ENCODE assay signal across 11 cellular contexts in genomic region chr2:64192570-64193192, GRCh38.
A peak's percentile ranks its signal among the peaks of the same experiment; 100 is the strongest.
DNase-seq lines count a peak whose midpoint lies in the region; ATAC-seq lines count a peak whose summit lies in the region.
"Had no signal": no experiment of that assay in that cellular context is flagged by ENCODE, and none has a peak within 500 bp of the region (broad histone marks: within the 10 kb centered on the region; RNA-seq: fewer than 3 reads in every experiment).

No MANE protein-coding gene starts in this region.

- H3K4me3 Mint-ChIP-seq in stimulated activated naive CD8-positive, alpha-beta T cell treated with anti-CD3 and anti-CD28 coated beads, Interleukin-15, Interleukin-2, amounts not matched to agents 100 ng/mL and 50 ng/mL, for 24 hours, result no peak overlapping the region
- H3K4me3 Mint-ChIP-seq: brain had no signal

- peak overlapping the region; percentile 14 for H3K27ac Mint-ChIP-seq in stimulated activated naive CD8-positive, alpha-beta T cell treated with anti-CD3 and anti-CD28 coated beads, Interleukin-15, Interleukin-2, amounts not matched to agents 100 ng/mL and 50 ng/mL, for 24 hours

- no peaks in the 10 kb centered on the region for H3K36me3 Mint-ChIP-seq in stimulated activated naive CD8-positive, alpha-beta T cell treated with anti-CD3 and anti-CD28 coated beads, Interleukin-15, Interleukin-2, amounts not matched to agents 100 ng/mL and 50 ng/mL, for 24 hours (ENCODE audit: low read depth)
- H3K36me3 Mint-ChIP-seq: brain had no signal

- ATAC-seq in HG03460 (IDR thresholded peaks at IDR 0.05; ENCODE audit: unreplicated experiment) (no peak), GM18867 (IDR thresholded peaks at IDR 0.05; ENCODE audit: unreplicated experiment) (no peak)

- H3K9me3 Mint-ChIP-seq in stimulated activated naive CD8-positive, alpha-beta T cell treated with anti-CD3 and anti-CD28 coated beads, Interleukin-15, Interleukin-2, amounts not matched to agents 100 ng/mL and 50 ng/mL, for 24 hours, result no peaks in the 10 kb centered on the region

- DNase-seq in SIG-M5 treated with dmso at 0.1 percent for 504 hours (lab: John Stamatoyannopoulos, UW; ENCODE audit: unreplicated experiment) (peak; percentile 73), SIG-M5 (lab: John Stamatoyannopoulos, UW) (no peak), SKM-1 treated with dmso at 0.1 percent for 144 hours (lab: John Stamatoyannopoulos, UW; ENCODE audit: unreplicated experiment) (peak; percentile 65), iris pigment epithelial cell (ENCODE audit: low read depth) (peak; percentile 75), AG08396 (ENCODE audit: low spot score) (no peak)
- DNase-seq: activated T-cell treated with anti-CD3 and anti-CD28 coated beads for 4 hours, NCI-H2227 treated with DMSO at 0.1 percent for 48 hours had no signal

- H3K4me1 Mint-ChIP-seq in stimulated activated naive CD8-positive, alpha-beta T cell treated with anti-CD3 and anti-CD28 coated beads, Interleukin-15, Interleukin-2, amounts not matched to agents 100 ng/mL and 50 ng/mL, for 24 hours (ENCODE audit: low read depth), result peaks cover 32% of the 10 kb centered on the region

- no peaks in the 10 kb centered on the region for H3K27me3 Mint-ChIP-seq in stimulated activated naive CD8-positive, alpha-beta T cell treated with anti-CD3 and anti-CD28 coated beads, Interleukin-15, Interleukin-2, amounts not matched to agents 100 ng/mL and 50 ng/mL, for 24 hours
- H3K27me3 Mint-ChIP-seq: brain had no signal

Comparison
In these comparisons a context has a peak if more than half of its experiments do, and no peak if none do; other contexts are left out.
1. DNase-seq: peak in SIG-M5 treated with dmso at 0.1 percent for 504 hours (single experiment), SKM-1 treated with dmso at 0.1 percent for 144 hours (single experiment) and iris pigment epithelial cell (single experiment); none in SIG-M5 (single experiment) and AG08396 (single experiment).